18 cellular contexts compared by ENCODE assay signal in the genomic region with DNA sequence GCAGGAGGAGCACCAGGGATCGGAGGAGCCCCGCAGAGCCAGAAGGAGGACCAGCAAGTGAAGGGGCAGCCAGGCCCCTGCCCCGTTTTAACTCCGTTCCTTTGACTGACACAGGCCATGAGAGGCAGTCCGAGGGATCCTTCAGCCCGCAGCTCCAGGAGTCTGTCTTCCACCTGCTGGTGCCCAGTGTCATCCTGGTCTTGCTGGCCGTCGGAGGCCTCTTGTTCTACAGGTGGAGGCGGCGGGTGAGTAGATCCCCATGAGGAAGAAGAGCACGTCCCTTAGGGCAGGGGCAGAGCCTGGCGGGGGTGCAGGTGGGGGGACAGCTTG. TPM values are rescaled to one million over a fixed set of nuclear protein-coding genes. Genes with fewer than 3 reads are reported as not detected.
DNase-seq lines count a peak whose midpoint lies in the region; ATAC-seq and TF ChIP-seq lines count a peak whose summit lies in the region.
"Had no signal": no experiment of that assay in that cellular context is flagged by ENCODE, and none has a peak within 500 bp of the region (broad histone marks: within the 10 kb centered on the region; RNA-seq: fewer than 3 reads in every experiment).

No MANE protein-coding gene starts in this region.

- intact Hi-C loops in activated CD8-positive, alpha-beta T cell treated with anti-CD3 and anti-CD28 coated beads for 36 hours (cut with micrococcal nuclease), result no loop called here

- CTCF ChIA-PET in activated CD8-positive, alpha-beta T cell treated with anti-CD3 and anti-CD28 coated beads for 36 hours (lab: Charles Lee), result interaction anchor here (0.7 to 2.4 kb wide), 6 partner anchors 10 to 147 kb away, joined by 3 to 12 read pairs (median 4); a partner anchor contains a TSS
- CTCF ChIA-PET in activated CD8-positive, alpha-beta T cell treated with anti-CD3 and anti-CD28 coated beads, Interleukin-2, amount 10 ng/mL, durations not matched to agents 7 days and 5 days (lab: Charles Lee), result interaction anchor here (0.7 to 5.8 kb wide), 8 partner anchors 12 to 151 kb away, joined by 3 to 44 read pairs (median 4); a partner anchor contains a TSS

- DNase-seq in activated CD8-positive, alpha-beta T cell treated with anti-CD3 and anti-CD28 coated beads for 36 hours, result no peak
- DNase-seq in activated CD8-positive, alpha-beta T cell treated with anti-CD3 and anti-CD28 coated beads, Interleukin-2, amount 10 ng/mL, durations not matched to agents 7 days and 5 days, result no peak
- no peak for DNase-seq in substantia nigra (lab: John Stamatoyannopoulos, UW)
- no peak for DNase-seq in NCI-H2196 (lab: John Stamatoyannopoulos, UW; ENCODE audit: unreplicated experiment)
- DNase-seq in ureter (ENCODE audit: low spot score), result no peak
- DNase-seq in GM19238 (ENCODE audit: insufficient read length, low spot score), result no peak
- DNase-seq: activated B cell treated with CpG ODN at 0.5 μM for 24 hours; activated naive CD4-positive, alpha-beta T cell treated with anti-CD3 and anti-CD28 coated beads for 36 hours; DMS79; left lung; NCI-H1048; NCI-H774; tibial artery had no signal

- H3K36me3 Mint-ChIP-seq in activated CD8-positive, alpha-beta T cell treated with anti-CD3 and anti-CD28 coated beads for 36 hours (ENCODE audit: low read depth), result peaks cover 66% of the 10 kb centered on the region
- H3K36me3 Mint-ChIP-seq in activated CD8-positive, alpha-beta T cell treated with anti-CD3 and anti-CD28 coated beads, Interleukin-2, amount 10 ng/mL, durations not matched to agents 7 days and 5 days (ENCODE audit: low read depth), result peaks cover 83% of the 10 kb centered on the region
- H3K36me3 Mint-ChIP-seq: CD14-positive monocyte had no signal

- H3K4me3 Mint-ChIP-seq in activated CD8-positive, alpha-beta T cell treated with anti-CD3 and anti-CD28 coated beads for 36 hours, result peak overlapping the region; percentile 25
- no peak overlapping the region for H3K4me3 Mint-ChIP-seq in activated CD8-positive, alpha-beta T cell treated with anti-CD3 and anti-CD28 coated beads, Interleukin-2, amount 10 ng/mL, durations not matched to agents 7 days and 5 days
- H3K4me3 Mint-ChIP-seq: activated B cell treated with CpG ODN at 0.5 μM for 24 hours; activated naive CD4-positive, alpha-beta T cell treated with anti-CD3 and anti-CD28 coated beads for 36 hours; CD14-positive monocyte had no signal

- TF ChIP-seq CTCF in activated CD8-positive, alpha-beta T cell treated with anti-CD3 and anti-CD28 coated beads for 36 hours (IDR thresholded peaks at IDR 0.05), result no peak
- TF ChIP-seq CTCF in OCI-LY3 (IDR thresholded peaks at IDR 0.05; ENCODE audit: low read depth, low read length), result no peak

- POLR2A ChIA-PET in activated CD8-positive, alpha-beta T cell treated with anti-CD3 and anti-CD28 coated beads for 36 hours (lab: Charles Lee), result interaction anchor here (0.9 to 2.1 kb wide), 2 partner anchors 61 to 63 kb away, joined by 3 to 6 read pairs; a partner anchor contains a TSS
- POLR2A ChIA-PET in activated CD8-positive, alpha-beta T cell treated with anti-CD3 and anti-CD28 coated beads, Interleukin-2, amount 10 ng/mL, durations not matched to agents 7 days and 5 days (lab: Charles Lee), result interaction anchor here (0.6 kb wide), 1 partner anchor 62 kb away, joined by 3 read pairs; no protein-coding TSS in a partner anchor

- no peaks in the 10 kb centered on the region for H3K9me3 ChIP-seq in OCI-LY3 (ENCODE audit: insufficient read depth, low read length)
- H3K9me3 ChIP-seq: HAP-1, left lung, pancreas, tibial artery had no signal

- no peak for ATAC-seq in activated CD8-positive, alpha-beta T cell treated with anti-CD3 and anti-CD28 coated beads for 36 hours
- no peak for ATAC-seq in activated CD8-positive, alpha-beta T cell treated with anti-CD3 and anti-CD28 coated beads, Interleukin-2, amount 10 ng/mL, durations not matched to agents 7 days and 5 days

- H3K36me3 ChIP-seq in OCI-LY3 (replicated peaks; ENCODE audit: low read depth, low read length), result peaks cover 3% of the 10 kb centered on the region

- peak overlapping the region; percentile 94 for H3K4me2 ChIP-seq in OCI-LY3 (ENCODE audit: low read length)

- H2AFZ ChIP-seq in OCI-LY3 (ENCODE audit: low read depth, low read length), result peak overlapping the region; percentile 77; the same call in 1 of the 2 replicates

- no peaks in the 10 kb centered on the region for H3K27me3 Mint-ChIP-seq in activated CD8-positive, alpha-beta T cell treated with anti-CD3 and anti-CD28 coated beads for 36 hours
- no peaks in the 10 kb centered on the region for H3K27me3 Mint-ChIP-seq in activated CD8-positive, alpha-beta T cell treated with anti-CD3 and anti-CD28 coated beads, Interleukin-2, amount 10 ng/mL, durations not matched to agents 7 days and 5 days (ENCODE audit: low read depth)
- H3K27me3 Mint-ChIP-seq: activated B cell treated with CpG ODN at 0.5 μM for 24 hours had no signal

- H3K4me1 ChIP-seq in OCI-LY3 (ENCODE audit: low read length), result peaks cover 7% of the 10 kb centered on the region; the same call in 1 of the 2 replicates
- H3K4me1 ChIP-seq: HAP-1 had no signal

- H3K27ac ChIP-seq in OCI-LY3 (ENCODE audit: low read length) (no peak overlapping the region), layer of hippocampus (ENCODE audit: low read depth, low read length) (peak overlapping the region; percentile 50), substantia nigra (ENCODE audit: low read depth, low read length, poor library complexity, severe bottlenecking) (peak overlapping the region; percentile 56)
- H3K27ac ChIP-seq: left lung, pancreas had no signal

- H3K9me3 Mint-ChIP-seq in activated CD8-positive, alpha-beta T cell treated with anti-CD3 and anti-CD28 coated beads for 36 hours, result no peaks in the 10 kb centered on the region
- H3K9me3 Mint-ChIP-seq in activated CD8-positive, alpha-beta T cell treated with anti-CD3 and anti-CD28 coated beads, Interleukin-2, amount 10 ng/mL, durations not matched to agents 7 days and 5 days (ENCODE audit: insufficient read depth), result no peaks in the 10 kb centered on the region
- H3K9me3 Mint-ChIP-seq: activated B cell treated with CpG ODN at 0.5 μM for 24 hours had no signal

- H3K27me3 ChIP-seq in OCI-LY3 (ENCODE audit: low read depth, low read length), result no peaks in the 10 kb centered on the region
- no peaks in the 10 kb centered on the region for H3K27me3 ChIP-seq in layer of hippocampus (ENCODE audit: control insufficient read depth, insufficient read depth, low read length)
- H3K27me3 ChIP-seq: left lung, pancreas, tibial artery had no signal

- no peak overlapping the region for H3K27ac Mint-ChIP-seq in activated CD8-positive, alpha-beta T cell treated with anti-CD3 and anti-CD28 coated beads for 36 hours
- no peak overlapping the region for H3K27ac Mint-ChIP-seq in activated CD8-positive, alpha-beta T cell treated with anti-CD3 and anti-CD28 coated beads, Interleukin-2, amount 10 ng/mL, durations not matched to agents 7 days and 5 days
- H3K27ac Mint-ChIP-seq: activated B cell treated with CpG ODN at 0.5 μM for 24 hours; activated naive CD4-positive, alpha-beta T cell treated with anti-CD3 and anti-CD28 coated beads for 36 hours; CD14-positive monocyte had no signal

- H3K9ac ChIP-seq in OCI-LY3 (ENCODE audit: low read length), result peak overlapping the region; percentile 95

- peak overlapping the region; percentile 100 for H3K4me3 ChIP-seq in OCI-LY3 (ENCODE audit: low read length)
- H3K4me3 ChIP-seq: HAP-1, left lung, pancreas, tibial artery had no signal

- no peaks in the 10 kb centered on the region for H4K20me1 ChIP-seq in OCI-LY3 (ENCODE audit: insufficient read depth, low read length)

- H3K4me1 Mint-ChIP-seq in activated CD8-positive, alpha-beta T cell treated with anti-CD3 and anti-CD28 coated beads for 36 hours (ENCODE audit: low read depth), result no peaks in the 10 kb centered on the region
- H3K4me1 Mint-ChIP-seq in activated CD8-positive, alpha-beta T cell treated with anti-CD3 and anti-CD28 coated beads, Interleukin-2, amount 10 ng/mL, durations not matched to agents 7 days and 5 days (ENCODE audit: low read depth), result peaks cover 23% of the 10 kb centered on the region
- H3K4me1 Mint-ChIP-seq: activated B cell treated with CpG ODN at 0.5 μM for 24 hours had no signal

- peaks cover 12% of the 10 kb centered on the region for H3K79me2 ChIP-seq in OCI-LY3 (ENCODE audit: low read length)

RNA-seq across cellular contexts. Expression of a gene that starts 13.3 kb away (rescaled TPM):
- total RNA-seq in activated CD8-positive, alpha-beta T cell treated with anti-CD3 and anti-CD28 coated beads for 36 hours, result 10 to 100 TPM; 28.3 to 33.3 TPM
- total RNA-seq in activated CD8-positive, alpha-beta T cell treated with anti-CD3 and anti-CD28 coated beads, Interleukin-2, amount 10 ng/mL, durations not matched to agents 7 days and 5 days, result 10 to 100 TPM; 40.3 to 41.1 TPM
- 26.1 TPM for total RNA-seq in ureter
